Comparison of ENCODE assay signal across 23 cellular contexts in genomic region chr2:139259422-139260051, GRCh38.
"Had no signal": no experiment of that assay in that cellular context is flagged by ENCODE, and none has a peak within 500 bp of the region (broad histone marks: within the 10 kb centered on the region; RNA-seq: fewer than 3 reads in every experiment).

No MANE protein-coding gene starts in this region.

- H3K9me3 ChIP-seq: heart left ventricle, mucosa of descending colon, neutrophil, psoas muscle, right atrium auricular region, sigmoid colon, stomach, thoracic aorta, uterus had no signal

- H3K27ac ChIP-seq: dorsolateral prefrontal cortex, heart left ventricle, neutrophil, psoas muscle, right atrium auricular region, sigmoid colon, skin epidermis, stomach, thoracic aorta, uterus had no signal

- H3K4me3 ChIP-seq: dorsolateral prefrontal cortex, heart left ventricle, mucosa of descending colon, psoas muscle, right atrium auricular region, sigmoid colon, skin epidermis, stomach, thoracic aorta, uterus had no signal

- H3K27me3 ChIP-seq: dorsolateral prefrontal cortex, heart left ventricle, neutrophil, right atrium auricular region, sigmoid colon, stomach, uterus had no signal

- DNase-seq: cortex of kidney; dorsolateral prefrontal cortex; effector CD8-positive, alpha-beta T cell; heart left ventricle; hypothalamus; immature natural killer cell; mammary epithelial cell; mucosa of descending colon; naive thymus-derived CD8-positive, alpha-beta T cell; psoas muscle; sigmoid colon; stimulated activated CD4-positive, alpha-beta T cell treated with anti-CD3 and anti-CD28 coated beads, Interleukin-2, amount 100 ng/mL, for 24 hours; stimulated activated CD4-positive, alpha-beta T cell treated with anti-CD3 and anti-CD28 coated beads, Interleukin-4, amount 100 ng/mL, for 4 hours; stimulated activated naive B cell treated with anti-CD40 and anti-IgM and Interleukin-4, amounts not matched to agents 10 μg/mL and 1 μg/mL and 100 μg/mL, for 72 hours; stomach; substantia nigra; uterus had no signal

- FAIRE-seq: endometrium had no signal

- H3K36me3 ChIP-seq: heart left ventricle, neutrophil, right atrium auricular region, sigmoid colon, stomach, thoracic aorta, uterus had no signal

- H3K4me1 ChIP-seq: heart left ventricle, psoas muscle, right atrium auricular region, sigmoid colon, stomach, uterus had no signal

- ATAC-seq: esophagus mucosa; heart left ventricle; mucosa of descending colon; naive thymus-derived CD8-positive, alpha-beta T cell; psoas muscle; stimulated activated naive B cell treated with anti-CD40 and anti-IgM and Interleukin-4, amounts not matched to agents 10 μg/mL and 1 μg/mL and 100 μg/mL, for 72 hours had no signal
